8 cellular contexts compared by ENCODE assay signal in the genomic region with DNA sequence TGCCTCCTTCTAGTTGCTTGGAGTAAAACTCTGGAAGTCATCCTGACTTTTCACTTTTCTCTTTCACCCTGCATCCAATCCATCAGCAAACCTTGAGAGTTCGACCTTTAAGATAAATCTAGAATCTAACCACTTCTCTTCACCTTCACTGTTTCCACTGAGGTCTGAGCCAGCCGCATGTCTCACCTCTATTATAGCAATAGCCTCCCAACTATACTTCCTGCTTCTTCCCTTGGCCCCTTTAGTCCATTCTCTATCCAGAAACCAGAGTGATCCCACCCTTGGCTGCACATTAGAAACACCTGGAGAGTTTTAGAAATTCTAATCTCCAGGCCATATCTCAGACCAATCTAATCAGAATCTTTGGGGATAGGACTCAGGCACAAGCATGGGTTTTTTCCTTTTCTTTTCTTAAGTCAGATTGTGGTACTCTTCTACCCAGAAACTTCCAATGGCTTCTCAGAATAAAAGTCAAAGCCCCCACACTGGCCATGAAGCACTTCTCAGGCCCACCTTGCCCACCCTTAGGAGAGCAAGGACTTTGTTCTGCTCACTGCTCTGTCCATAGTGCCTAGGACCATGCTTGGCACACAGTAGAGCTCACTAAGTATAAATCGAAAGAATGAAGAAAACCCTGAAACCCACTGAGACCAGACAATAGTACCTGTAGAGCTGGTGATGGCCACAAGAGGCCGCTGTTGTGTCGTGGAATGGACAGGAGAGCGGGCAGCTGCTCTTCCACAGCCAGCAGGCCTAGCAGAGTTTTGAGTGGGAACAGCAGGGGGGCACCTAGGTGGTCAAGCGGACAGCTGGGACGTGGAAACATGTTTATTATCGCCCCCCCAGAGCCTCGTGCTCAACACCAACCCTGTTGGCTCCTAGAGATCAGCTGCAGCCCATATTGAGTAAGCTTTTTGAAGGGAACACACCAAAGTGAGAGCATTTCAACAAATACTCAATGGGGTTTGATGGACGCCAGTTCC. TPM values are rescaled to one million over a fixed set of nuclear protein-coding genes. Genes with fewer than 3 reads are reported as not detected.
DNase-seq lines count a peak whose midpoint lies in the region; ATAC-seq and TF ChIP-seq lines count a peak whose summit lies in the region.

No MANE protein-coding gene starts in this region.

- peaks cover 12 to 27% (median 21%) of the 10 kb centered on the region in 3 donors for H3K4me1 Mint-ChIP-seq in CD8-positive, alpha-beta memory T cell
- peaks cover 18% of the 10 kb centered on the region for H3K4me1 Mint-ChIP-seq in activated CD8-positive, alpha-beta T cell treated with anti-CD3 and anti-CD28 coated beads for 36 hours (ENCODE audit: low read depth)
- peaks cover under 1% of the 10 kb centered on the region for H3K4me1 Mint-ChIP-seq in mesothelial cell of epicardium

- ATAC-seq in GM19395 (IDR thresholded peaks at IDR 0.05; ENCODE audit: unreplicated experiment) (peak; percentile 98), HG03442 (IDR thresholded peaks at IDR 0.05; ENCODE audit: unreplicated experiment) (peak; percentile 93)
- ATAC-seq in activated CD8-positive, alpha-beta T cell treated with anti-CD3 and anti-CD28 coated beads for 36 hours: peak; percentile 91

- peak overlapping the region in 4 of 7 donors; percentile 0 to 55 (median 30) for H3K4me3 Mint-ChIP-seq in CD8-positive, alpha-beta memory T cell
- peak overlapping the region; percentile 35 for H3K4me3 Mint-ChIP-seq in activated CD8-positive, alpha-beta T cell treated with anti-CD3 and anti-CD28 coated beads for 36 hours
- no peak overlapping the region for H3K4me3 Mint-ChIP-seq in mesothelial cell of epicardium

- no peaks in the 10 kb centered on the region for H3K9me3 Mint-ChIP-seq in CD8-positive, alpha-beta memory T cell
- no peaks in the 10 kb centered on the region for H3K9me3 Mint-ChIP-seq in activated CD8-positive, alpha-beta T cell treated with anti-CD3 and anti-CD28 coated beads for 36 hours
- peaks cover 10% of the 10 kb centered on the region for H3K9me3 Mint-ChIP-seq in mesothelial cell of epicardium

- no peak overlapping the region for H3K4me3 ChIP-seq in CD8-positive, alpha-beta memory T cell (ENCODE audit: low read length)
- no peak overlapping the region for H3K4me3 ChIP-seq in effector memory CD4-positive, alpha-beta T cell (ENCODE audit: insufficient read depth, low read depth, low read length, poor library complexity, severe bottlenecking)

- no peaks in the 10 kb centered on the region for H3K36me3 ChIP-seq in CD8-positive, alpha-beta memory T cell (ENCODE audit: insufficient read depth, low read length)
- H3K36me3 ChIP-seq in effector memory CD4-positive, alpha-beta T cell (ENCODE audit: control insufficient read depth, insufficient read depth, low read length): no peaks in the 10 kb centered on the region

- intact Hi-C loops in activated CD8-positive, alpha-beta T cell treated with anti-CD3 and anti-CD28 coated beads for 36 hours (cut with micrococcal nuclease): loop anchor here (1.0 to 2.0 kb wide), 2 partner anchors 109 to 333 kb away; no protein-coding TSS in a partner anchor

- CTCF ChIA-PET in CD8-positive, alpha-beta memory T cell (lab: Charles Lee): interaction anchor here (0.6 to 2.6 kb wide), 39 partner anchors 8 to 537 kb away, joined by 3 to 82 read pairs (median 4); a partner anchor contains a TSS
- CTCF ChIA-PET in activated CD8-positive, alpha-beta T cell treated with anti-CD3 and anti-CD28 coated beads for 36 hours (lab: Charles Lee): interaction anchor here (0.6 to 6.4 kb wide), 72 partner anchors 8 to 560 kb away, joined by 3 to 161 read pairs (median 4); a partner anchor contains a TSS

- POLR2A ChIA-PET in CD8-positive, alpha-beta memory T cell (lab: Charles Lee): interaction anchor here (1.5 kb wide), 1 partner anchor 333 kb away, joined by 5 read pairs; no protein-coding TSS in a partner anchor
- POLR2A ChIA-PET in activated CD8-positive, alpha-beta T cell treated with anti-CD3 and anti-CD28 coated beads for 36 hours (lab: Charles Lee): interaction anchor here (1.0 to 1.3 kb wide), 3 partner anchors 12 to 332 kb away, joined by 3 to 4 read pairs (median 3); no protein-coding TSS in a partner anchor

- no peaks in the 10 kb centered on the region for H3K9me3 ChIP-seq in CD8-positive, alpha-beta memory T cell (ENCODE audit: low read length)
- H3K9me3 ChIP-seq in effector memory CD4-positive, alpha-beta T cell (ENCODE audit: control insufficient read depth, low read length): no peaks in the 10 kb centered on the region

- H3K27ac Mint-ChIP-seq in CD8-positive, alpha-beta memory T cell: peak overlapping the region in 7 of 8 donors; percentile 30 to 89 (median 56)
- peak overlapping the region; percentile 63 for H3K27ac Mint-ChIP-seq in activated CD8-positive, alpha-beta T cell treated with anti-CD3 and anti-CD28 coated beads for 36 hours
- H3K27ac Mint-ChIP-seq in mesothelial cell of epicardium: no peak overlapping the region

- H3K36me3 Mint-ChIP-seq in CD8-positive, alpha-beta memory T cell: no peaks in the 10 kb centered on the region
- H3K36me3 Mint-ChIP-seq in activated CD8-positive, alpha-beta T cell treated with anti-CD3 and anti-CD28 coated beads for 36 hours (ENCODE audit: low read depth): no peaks in the 10 kb centered on the region
- H3K36me3 Mint-ChIP-seq in mesothelial cell of epicardium: peaks cover 2% of the 10 kb centered on the region

- no peak overlapping the region for H3K27ac ChIP-seq in CD8-positive, alpha-beta memory T cell (ENCODE audit: low read depth, low read length)
- H3K27ac ChIP-seq in effector memory CD4-positive, alpha-beta T cell (ENCODE audit: insufficient read depth, low read length, poor library complexity, severe bottlenecking): no peak overlapping the region

- no peaks in the 10 kb centered on the region for H3K27me3 ChIP-seq in CD8-positive, alpha-beta memory T cell (ENCODE audit: insufficient read depth, low read length, poor library complexity, severe bottlenecking)
- H3K27me3 ChIP-seq in effector memory CD4-positive, alpha-beta T cell (replicated peaks; ENCODE audit: control insufficient read depth, insufficient read depth, low read length, poor library complexity, severe bottlenecking): no peaks in the 10 kb centered on the region

- peaks cover 0 to 3% of the 10 kb centered on the region in 2 donors for H3K27me3 Mint-ChIP-seq in CD8-positive, alpha-beta memory T cell
- H3K27me3 Mint-ChIP-seq in activated CD8-positive, alpha-beta T cell treated with anti-CD3 and anti-CD28 coated beads for 36 hours: peaks cover 5% of the 10 kb centered on the region
- peaks cover 14% of the 10 kb centered on the region for H3K27me3 Mint-ChIP-seq in mesothelial cell of epicardium (ENCODE audit: low read depth)

- TF ChIP-seq CTCF in activated CD8-positive, alpha-beta T cell treated with anti-CD3 and anti-CD28 coated beads for 36 hours (IDR thresholded peaks at IDR 0.05): peak; percentile 86
- peak; percentile 94 for TF ChIP-seq CTCF in mesothelial cell of epicardium (IDR thresholded peaks at IDR 0.05; ENCODE audit: unreplicated experiment)

- peaks cover 16% of the 10 kb centered on the region for H3K4me1 ChIP-seq in CD8-positive, alpha-beta memory T cell (ENCODE audit: insufficient read depth, low read length)
- no peaks in the 10 kb centered on the region for H3K4me1 ChIP-seq in effector memory CD4-positive, alpha-beta T cell (ENCODE audit: control insufficient read depth, insufficient read depth, low read length, poor library complexity, severe bottlenecking)

- DNase-seq in CD8-positive, alpha-beta memory T cell: peak; percentile 66 to 85 (median 75)
- DNase-seq in NCI-H82 treated with DMSO at 0.1 percent for 48 hours (lab: John Stamatoyannopoulos, UW; ENCODE audit: unreplicated experiment): peak; percentile 21
- DNase-seq in activated CD8-positive, alpha-beta T cell treated with anti-CD3 and anti-CD28 coated beads for 36 hours: peak; percentile 91
- DNase-seq in effector memory CD4-positive, alpha-beta T cell: peak; percentile 60 to 73 (median 61)
- peak; percentile 79 to 89 for DNase-seq in mesothelial cell of epicardium (ENCODE audit: low spot score in 2 of 2, unreplicated experiment in 2 of 2)
- peak; percentile 63 to 68 for DNase-seq in stimulated activated CD8-positive, alpha-beta memory T cell treated with anti-CD3 and anti-CD28 coated beads, Interleukin-15, amount 100 ng/mL, for 48 hours (ENCODE audit: low read depth in 2 of 2)

RNA-seq across cellular contexts. Expression of a gene that starts 33.3 kb away (rescaled TPM):
- total RNA-seq in CD8-positive, alpha-beta memory T cell: 10 to 100 TPM; 17.5 to 20.5 TPM
- 5.8 TPM for polyA plus RNA-seq in CD8-positive, alpha-beta memory T cell
- 10 to 100 TPM in 1 of 2 experiments, 1 to 10 TPM in 1; 10.0 to 12.1 TPM for total RNA-seq in activated CD8-positive, alpha-beta T cell treated with anti-CD3 and anti-CD28 coated beads for 36 hours
- 41.5 to 42.2 TPM (median 41.5 TPM) in 3 replicates for total RNA-seq in mesothelial cell of epicardium

RNA-seq across cellular contexts. Expression of a gene that starts 33.4 kb away (rescaled TPM):
- total RNA-seq in CD8-positive, alpha-beta memory T cell: 10 to 100 TPM; 23.4 to 26.6 TPM
- 17.9 TPM for polyA plus RNA-seq in CD8-positive, alpha-beta memory T cell
- total RNA-seq in activated CD8-positive, alpha-beta T cell treated with anti-CD3 and anti-CD28 coated beads for 36 hours: 10 to 100 TPM; 25.6 to 26.9 TPM
- total RNA-seq in mesothelial cell of epicardium: 27.6 to 29.2 TPM (median 28.3 TPM) in 3 replicates

Comparison
In these comparisons a context has a peak if more than half of its experiments do, and no peak if none do; other contexts are left out.
1. DNase-seq: peak in every context shown above with its lines; median percentile 91 in activated CD8-positive, alpha-beta T cell treated with anti-CD3 and anti-CD28 coated beads for 36 hours; 84 in mesothelial cell of epicardium; 75 in CD8-positive, alpha-beta memory T cell; 66 in stimulated activated CD8-positive, alpha-beta memory T cell treated with anti-CD3 and anti-CD28 coated beads, Interleukin-15, amount 100 ng/mL, for 48 hours; 61 in effector memory CD4-positive, alpha-beta T cell; 21 in NCI-H82 treated with DMSO at 0.1 percent for 48 hours.